ENCODE assay signal across 37 cellular contexts in genomic region chr1:48205547-48205946, GRCh38. TPM values are rescaled to one million over a fixed set of nuclear protein-coding genes. Genes with fewer than 3 reads are reported as not detected.
"Had no signal": no experiment of that assay in that cellular context is flagged by ENCODE, and none has a peak within 500 bp of the region (broad histone marks: within the 10 kb centered on the region; RNA-seq: fewer than 3 reads in every experiment).

No MANE protein-coding gene starts in this region.

- H3K9me3 ChIP-seq: body of pancreas, esophagus squamous epithelium, gastrocnemius medialis, heart left ventricle had no signal

- H3K9me3 Mint-ChIP-seq: activated B cell treated with CpG ODN at 0.5 μM for 24 hours; activated CD8-positive, alpha-beta T cell treated with anti-CD3 and anti-CD28 coated beads for 36 hours; activated naive CD4-positive, alpha-beta T cell treated with anti-CD3 and anti-CD28 coated beads for 36 hours; activated naive CD4-positive, alpha-beta T cell treated with anti-CD3 and anti-CD28 coated beads, Interleukin-2, amount 50 U/mL, for 24 hours; activated naive CD8-positive, alpha-beta T cell treated with anti-CD3 and anti-CD28 coated beads, Interleukin-2, amount 10 ng/mL, durations not matched to agents 7 days and 5 days; activated T-helper 1 cell treated with anti-CD3 and anti-CD28 coated beads, Interleukin-12 subunit alpha, Interleukin-12 subunit beta, Interleukin-2, Interleukin-4 antibody, amounts not matched to agents 30 ng/mL and 10 ng/mL and 1 ng/mL, durations not matched to agents 14 hours and 24 hours and 36 hours; activated T-helper 2 cell treated with anti-CD3 and anti-CD28 coated beads, Interferon-gamma antibody, Interleukin-2, Interleukin-4, amounts not matched to agents 10 μg/mL and 5 μg/mL and 100 μg/mL, durations not matched to agents 14 hours and 24 hours and 36 hours; effector memory CD8-positive, alpha-beta T cell; T-helper 2 cell treated with Interferon-gamma antibody and Interleukin-4, amounts not matched to agents 5 μg/mL and 100 μg/mL, for 36 hours had no signal

- H3K27ac ChIP-seq: body of pancreas, esophagus squamous epithelium, gastrocnemius medialis, heart left ventricle, WERI-Rb-1 had no signal

- H3K36me3 Mint-ChIP-seq: activated CD8-positive, alpha-beta memory T cell treated with anti-CD3 and anti-CD28 coated beads, Interleukin-2, amount 10 ng/mL, durations not matched to agents 7 days and 5 days; activated naive CD4-positive, alpha-beta T cell treated with anti-CD3 and anti-CD28 coated beads, Interleukin-2, amount 50 U/mL, for 24 hours; activated naive CD8-positive, alpha-beta T cell treated with anti-CD3 and anti-CD28 coated beads, Interleukin-2, amount 10 ng/mL, durations not matched to agents 7 days and 5 days had no signal

- H3K4me3 ChIP-seq: body of pancreas, esophagus squamous epithelium, gastrocnemius medialis, heart left ventricle had no signal

- DNase-seq: activated B cell treated with CpG ODN at 0.5 μM for 24 hours; activated CD4-positive, alpha-beta T cell treated with anti-CD3 and anti-CD28 coated beads for 48 hours; activated CD4-positive, alpha-beta T cell treated with anti-CD3 and anti-CD28 coated beads, Interleukin-2, amount 50 U/mL, for 1 hour; activated CD4-positive, alpha-beta T cell treated with anti-CD3 and anti-CD28 coated beads, Interleukin-2, amount 50 U/mL, for 48 hours; activated CD8-positive, alpha-beta memory T cell treated with anti-CD3 and anti-CD28 coated beads, Interleukin-2, amount 10 ng/mL, durations not matched to agents 7 days and 5 days; activated CD8-positive, alpha-beta memory T cell treated with anti-CD3 and anti-CD28 coated beads, Interleukin-2, amount 50 U/mL, for 4 hours; activated CD8-positive, alpha-beta T cell treated with anti-CD3 and anti-CD28 coated beads for 36 hours; activated effector memory CD4-positive, alpha-beta T cell treated with anti-CD3 and anti-CD28 coated beads, Interleukin-2, amount 50 U/mL, for 16 hours; activated naive CD4-positive, alpha-beta T cell treated with anti-CD3 and anti-CD28 coated beads for 36 hours; activated naive CD8-positive, alpha-beta T cell treated with anti-CD3 and anti-CD28 coated beads, Interleukin-2, amount 10 ng/mL, durations not matched to agents 7 days and 5 days; activated T-cell treated with anti-CD3 and anti-CD28 coated beads, Interleukin-2, amount 50 U/mL, for 1 hour; activated T-cell treated with anti-CD3 and anti-CD28 coated beads, Interleukin-2, amount 50 U/mL, for 48 hours; amygdala; aorta; body of pancreas; caudate nucleus; cortex of kidney; dermis blood vessel endothelial cell; effector CD4-positive, alpha-beta T cell; effector memory CD8-positive, alpha-beta T cell; erythroblast; esophagus squamous epithelium; foreskin fibroblast; gastrocnemius medialis; glutamatergic neuron; heart left ventricle; T-helper 1 cell; T-helper 17 cell; T1000; WERI-Rb-1 had no signal

- H3K4me1 ChIP-seq: body of pancreas, gastrocnemius medialis, heart left ventricle had no signal

- H3K27me3 ChIP-seq: body of pancreas, esophagus squamous epithelium, gastrocnemius medialis had no signal

- H3K27ac Mint-ChIP-seq: activated B cell treated with CpG ODN at 0.5 μM for 24 hours; activated CD8-positive, alpha-beta memory T cell treated with anti-CD3 and anti-CD28 coated beads, Interleukin-2, amount 10 ng/mL, durations not matched to agents 7 days and 5 days; activated CD8-positive, alpha-beta T cell treated with anti-CD3 and anti-CD28 coated beads for 36 hours; activated naive CD4-positive, alpha-beta T cell treated with anti-CD3 and anti-CD28 coated beads for 36 hours; activated naive CD4-positive, alpha-beta T cell treated with anti-CD3 and anti-CD28 coated beads, Interleukin-2, amount 50 U/mL, for 24 hours; activated naive CD8-positive, alpha-beta T cell treated with anti-CD3 and anti-CD28 coated beads, Interleukin-2, amount 10 ng/mL, durations not matched to agents 7 days and 5 days; activated T-helper 1 cell treated with anti-CD3 and anti-CD28 coated beads, Interleukin-12 subunit alpha, Interleukin-12 subunit beta, Interleukin-2, Interleukin-4 antibody, amounts not matched to agents 30 ng/mL and 10 ng/mL and 1 ng/mL, durations not matched to agents 14 hours and 24 hours and 36 hours; activated T-helper 2 cell treated with anti-CD3 and anti-CD28 coated beads, Interferon-gamma antibody, Interleukin-2, Interleukin-4, amounts not matched to agents 10 μg/mL and 5 μg/mL and 100 μg/mL, durations not matched to agents 14 hours and 24 hours and 36 hours; effector memory CD8-positive, alpha-beta T cell; T-helper 17 cell; T-helper 2 cell treated with Interferon-gamma antibody and Interleukin-4, amounts not matched to agents 5 μg/mL and 100 μg/mL, for 36 hours had no signal

- H3K4me1 Mint-ChIP-seq: activated B cell treated with CpG ODN at 0.5 μM for 24 hours; activated CD8-positive, alpha-beta memory T cell treated with anti-CD3 and anti-CD28 coated beads, Interleukin-2, amount 10 ng/mL, durations not matched to agents 7 days and 5 days; activated naive CD4-positive, alpha-beta T cell treated with anti-CD3 and anti-CD28 coated beads, Interleukin-2, amount 50 U/mL, for 24 hours; activated naive CD8-positive, alpha-beta T cell treated with anti-CD3 and anti-CD28 coated beads, Interleukin-2, amount 10 ng/mL, durations not matched to agents 7 days and 5 days had no signal

- H3K27me3 Mint-ChIP-seq: activated naive CD8-positive, alpha-beta T cell treated with anti-CD3 and anti-CD28 coated beads, Interleukin-2, amount 10 ng/mL, durations not matched to agents 7 days and 5 days had no signal

- H3K4me3 Mint-ChIP-seq: activated B cell treated with CpG ODN at 0.5 μM for 24 hours; activated CD8-positive, alpha-beta memory T cell treated with anti-CD3 and anti-CD28 coated beads, Interleukin-2, amount 10 ng/mL, durations not matched to agents 7 days and 5 days; activated CD8-positive, alpha-beta T cell treated with anti-CD3 and anti-CD28 coated beads for 36 hours; activated naive CD4-positive, alpha-beta T cell treated with anti-CD3 and anti-CD28 coated beads for 36 hours; activated naive CD4-positive, alpha-beta T cell treated with anti-CD3 and anti-CD28 coated beads, Interleukin-2, amount 50 U/mL, for 24 hours; activated naive CD8-positive, alpha-beta T cell treated with anti-CD3 and anti-CD28 coated beads, Interleukin-2, amount 10 ng/mL, durations not matched to agents 7 days and 5 days; activated T-helper 1 cell treated with anti-CD3 and anti-CD28 coated beads, Interleukin-12 subunit alpha, Interleukin-12 subunit beta, Interleukin-2, Interleukin-4 antibody, amounts not matched to agents 30 ng/mL and 10 ng/mL and 1 ng/mL, durations not matched to agents 14 hours and 24 hours and 36 hours; effector memory CD8-positive, alpha-beta T cell; T-helper 17 cell; T-helper 2 cell treated with Interferon-gamma antibody and Interleukin-4, amounts not matched to agents 5 μg/mL and 100 μg/mL, for 36 hours had no signal

- H3K36me3 ChIP-seq: esophagus squamous epithelium, gastrocnemius medialis, heart left ventricle, WERI-Rb-1 had no signal

RNA-seq across cellular contexts. Expression of gene SLC5A9, which starts 17.0 kb away (rescaled TPM):
- total RNA-seq: activated B cell treated with CpG ODN at 0.5 μM for 24 hours; activated CD8-positive, alpha-beta memory T cell treated with anti-CD3 and anti-CD28 coated beads for 36 hours; activated CD8-positive, alpha-beta memory T cell treated with anti-CD3 and anti-CD28 coated beads, Interleukin-2, amount 10 ng/mL, durations not matched to agents 7 days and 5 days; activated CD8-positive, alpha-beta T cell treated with anti-CD3 and anti-CD28 coated beads for 36 hours; activated naive CD4-positive, alpha-beta T cell treated with anti-CD3 and anti-CD28 coated beads for 36 hours; activated naive CD8-positive, alpha-beta T cell treated with anti-CD3 and anti-CD28 coated beads, Interleukin-2, amount 10 ng/mL, durations not matched to agents 7 days and 5 days; activated T-helper 1 cell treated with anti-CD3 and anti-CD28 coated beads, Interleukin-12 subunit alpha, Interleukin-12 subunit beta, Interleukin-2, Interleukin-4 antibody, amounts not matched to agents 30 ng/mL and 10 ng/mL and 1 ng/mL, durations not matched to agents 14 hours and 24 hours and 36 hours; activated T-helper 2 cell treated with anti-CD3 and anti-CD28 coated beads, Interferon-gamma antibody, Interleukin-2, Interleukin-4, amounts not matched to agents 10 μg/mL and 5 μg/mL and 100 μg/mL, durations not matched to agents 14 hours and 24 hours and 36 hours; chondrocyte; dermis blood vessel endothelial cell; fibroblast of lung; gastrocnemius medialis; T-helper 17 cell had no signal
- polyA plus RNA-seq: fibroblast of lung had no signal
